Comparison of ENCODE assay signal across 8 cellular contexts in genomic region chr14:34498684-34499412, GRCh38. TPM values are rescaled to one million over a fixed set of nuclear protein-coding genes. Genes with fewer than 3 reads are reported as not detected.
DNase-seq lines count a peak whose midpoint lies in the region; ATAC-seq, FAIRE-seq and TF ChIP-seq lines count a peak whose summit lies in the region.

No MANE protein-coding gene starts in this region.

- dilution Hi-C loops in mammary epithelial cell (cut with HindIII; ENCODE audit: low sequenced_read_pairs) = no loop called here

- no peaks in the 10 kb centered on the region for H3K36me3 ChIP-seq in BE2C
- no peaks in the 10 kb centered on the region for H3K36me3 ChIP-seq in mammary epithelial cell (ENCODE audit: insufficient read depth, low read length)
- no peaks in the 10 kb centered on the region for H3K36me3 ChIP-seq in prostate gland

- H3K4me1 ChIP-seq in BE2C (no peaks in the 10 kb centered on the region), mammary epithelial cell (ENCODE audit: insufficient read depth, low read length) (peaks cover 18% of the 10 kb centered on the region), prostate gland (replicated peaks) (no peaks in the 10 kb centered on the region)

- H4K20me1 ChIP-seq in mammary epithelial cell (ENCODE audit: insufficient read depth, low read length) = no peaks in the 10 kb centered on the region

- H3K9ac ChIP-seq in mammary epithelial cell (ENCODE audit: insufficient read depth, low read length) = no peak overlapping the region

- ATAC-seq in GM21619 (IDR thresholded peaks at IDR 0.05; ENCODE audit: unreplicated experiment) (peak; percentile 67), HG03045 (IDR thresholded peaks at IDR 0.05; ENCODE audit: unreplicated experiment) (no peak)

- no peak for FAIRE-seq in GM19239 (lab: Jason Lieb, UNC)

- peak; percentile 24 for DNase-seq in BE2C
- DNase-seq in NCI-H345 (lab: John Stamatoyannopoulos, UW) = peak; percentile 72
- peak; percentile 43 for DNase-seq in mammary epithelial cell
- peak; percentile 22 for DNase-seq in prostate gland (ENCODE audit: low spot score)
- DNase-seq in GM19239 (ENCODE audit: insufficient read length, low spot score) = no peak
- no peak for DNase-seq in NCI-H2227 treated with DMSO at 0.1 percent for 48 hours (lab: John Stamatoyannopoulos, UW)

- no peak overlapping the region for H2AFZ ChIP-seq in mammary epithelial cell (ENCODE audit: low read depth, low read length)

- intact Hi-C loops in mammary epithelial cell (cut with micrococcal nuclease) (loop anchor here (1.0 kb wide), 1 partner anchor 168 kb away; no protein-coding TSS in a partner anchor), prostate gland (cut with DNase I) (loop anchor here (5.0 kb wide), 1 partner anchor 37 kb away; the partner anchor contains the start of gene SPTSSA)

- no peaks in the 10 kb centered on the region for H3K27me3 ChIP-seq in BE2C
- no peaks in the 10 kb centered on the region for H3K27me3 ChIP-seq in mammary epithelial cell (ENCODE audit: insufficient read depth, low read length)
- no peaks in the 10 kb centered on the region for H3K27me3 ChIP-seq in prostate gland (replicated peaks; ENCODE audit: insufficient read depth)

- no TSS peak for BruUV-seq in mammary epithelial cell (replicated peaks; lab: Mats Ljungman, UMichigan)

- H3K9me3 ChIP-seq in BE2C (no peaks in the 10 kb centered on the region), mammary epithelial cell (replicated peaks; ENCODE audit: insufficient read depth, low read length) (no peaks in the 10 kb centered on the region), prostate gland (no peaks in the 10 kb centered on the region)

- H3K27ac ChIP-seq in mammary epithelial cell (ENCODE audit: insufficient read depth, low read depth, low read length) = no peak overlapping the region
- H3K27ac ChIP-seq in prostate gland = no peak overlapping the region

- CTCF ChIA-PET in mammary epithelial cell (lab: Charles Lee; ENCODE audit: low non-redundant PET) = interaction anchor here (0.6 kb wide), 1 partner anchor 164 kb away, joined by 6 read pairs; no protein-coding TSS in a partner anchor

- no peak overlapping the region for H3K4me2 ChIP-seq in mammary epithelial cell (ENCODE audit: insufficient read depth, low read depth, low read length)

- in situ Hi-C loops in mammary epithelial cell (cut with MboI; ENCODE audit: low sequenced_read_pairs in 2 of 2) = loop anchor here in 1 of 2 donors (5.0 kb wide), 1 partner anchor 167 kb away; no protein-coding TSS in a partner anchor

- H3K79me2 ChIP-seq in mammary epithelial cell (ENCODE audit: insufficient read depth, low read length) = no peaks in the 10 kb centered on the region

- 99% methylated on average over 5 of the region's 6 CpGs for WGBS in mammary epithelial cell (ENCODE audit: low coverage, missing lambda C conversion rate)
- WGBS in prostate gland = 91% methylated on average over 6 of the region's 6 CpGs

- H3K4me3 ChIP-seq in BE2C (ENCODE audit: low read depth, low read length) (no peak overlapping the region), mammary epithelial cell (replicated peaks in 1 of 3; ENCODE audit: insufficient read depth in 1 of 3, low read depth in 2 of 3, low read length in 3 of 3) (no peak overlapping the region), prostate gland (no peak overlapping the region)

- TF ChIP-seq POLR2A in prostate gland (IDR thresholded peaks at IDR 0.05) = no peak

- TF ChIP-seq CTCF in BE2C (IDR thresholded peaks at IDR 0.05; ENCODE audit: low read depth, low read length) (peak; percentile 85), mammary epithelial cell (conservative IDR thresholded peaks at IDR 0.05 in 1 of 2, IDR thresholded peaks at IDR 0.05 in 1 of 2; ENCODE audit: extremely low read depth in 1 of 2, insufficient read depth in 1 of 2, low read depth in 1 of 2, low read length in 2 of 2) (peak; percentile 56 to 75), prostate gland (IDR thresholded peaks at IDR 0.05) (peak in 3 of 4 experiments; percentile 33 to 75 (median 73))

RNA-seq across cellular contexts. Expression of gene SPTSSA, which starts 36.8 kb away (rescaled TPM):
- polyA plus RNA-seq in BE2C (2012; ENCODE audit: insufficient read depth, insufficient read length, low read depth) = 43.0 TPM
- total RNA-seq in mammary epithelial cell (10 to 100 TPM; 14.2 to 21.3 TPM), prostate gland (10 to 100 TPM; 12.5 to 21.9 TPM)
- polyA plus RNA-seq in mammary epithelial cell = 30.2 TPM
- 7.8 TPM for polyA minus RNA-seq in mammary epithelial cell

RNA-seq across cellular contexts. Expression of gene EAPP, which starts 40.7 kb away (rescaled TPM):
- polyA plus RNA-seq in BE2C (2012; ENCODE audit: insufficient read depth, insufficient read length, low read depth) = 59.2 TPM
- total RNA-seq in mammary epithelial cell = 10 to 100 TPM; 26.7 to 30.7 TPM
- polyA plus RNA-seq in mammary epithelial cell = 18.9 TPM
- polyA minus RNA-seq in mammary epithelial cell = 9.6 TPM
- total RNA-seq in prostate gland = 10 to 100 TPM; 41.6 to 52.6 TPM

Comparison
In these comparisons a context has a peak if more than half of its experiments do, and no peak if none do; other contexts are left out.
1. DNase-seq: peak in BE2C (single experiment), NCI-H345 (single experiment), mammary epithelial cell (single experiment) and prostate gland (single experiment); none in GM19239 (single experiment) and NCI-H2227 treated with DMSO at 0.1 percent for 48 hours (single experiment).
2. Peak in every context shown above with its lines, with median percentiles within 50 percentile points of each other: CTCF ChIP-seq.